Comparison of ENCODE assay signal across 10 cellular contexts in genomic region chr1:27001570-27002360, GRCh38. TPM values are rescaled to one million over a fixed set of nuclear protein-coding genes. Genes with fewer than 3 reads are reported as not detected.
DNase-seq lines count a peak whose midpoint lies in the region; FAIRE-seq and TF ChIP-seq lines count a peak whose summit lies in the region.
"Had no signal": no experiment of that assay in that cellular context is flagged by ENCODE, and none has a peak within 500 bp of the region (broad histone marks: within the 10 kb centered on the region; RNA-seq: fewer than 3 reads in every experiment).

No MANE protein-coding gene starts in this region.

- FAIRE-seq in RCC 7860 (lab: Jason Lieb, UNC): no peak
- FAIRE-seq: G401.6 had no signal

- H3K27ac Mint-ChIP-seq in Caco-2 (ENCODE audit: unreplicated experiment) (peak overlapping the region; percentile 39), osteocyte (ENCODE audit: unreplicated experiment) (peak overlapping the region; percentile 95)
- no peak overlapping the region for H3K27ac Mint-ChIP-seq in activated T-cell treated with anti-CD3 and anti-CD28 coated beads, Interleukin-2, amount 50 U/mL, for 24 hours
- H3K27ac Mint-ChIP-seq: activated naive CD8-positive, alpha-beta T cell treated with anti-CD3 and anti-CD28 coated beads, Interleukin-2, amount 50 U/mL, for 24 hours had no signal

- H3K9me3 ChIP-seq in Caco-2: no peaks in the 10 kb centered on the region

- H3K4me3 ChIP-seq in Caco-2 (ENCODE audit: low read depth, low read length) (no peak overlapping the region), foreskin fibroblast (ENCODE audit: low read depth in 1 of 2, low read length in 2 of 2) (no peak overlapping the region)

- H3K9me3 Mint-ChIP-seq in Caco-2 (ENCODE audit: unreplicated experiment) (no peaks in the 10 kb centered on the region), osteocyte (ENCODE audit: unreplicated experiment) (no peaks in the 10 kb centered on the region)
- H3K9me3 Mint-ChIP-seq in activated T-cell treated with anti-CD3 and anti-CD28 coated beads, Interleukin-2, amount 50 U/mL, for 24 hours: no peaks in the 10 kb centered on the region
- H3K9me3 Mint-ChIP-seq: activated naive CD8-positive, alpha-beta T cell treated with anti-CD3 and anti-CD28 coated beads, Interleukin-2, amount 50 U/mL, for 24 hours had no signal

- H3K4me3 Mint-ChIP-seq in Caco-2 (ENCODE audit: unreplicated experiment) (no peak overlapping the region), osteocyte (ENCODE audit: unreplicated experiment) (no peak overlapping the region)
- H3K4me3 Mint-ChIP-seq in activated T-cell treated with anti-CD3 and anti-CD28 coated beads, Interleukin-2, amount 50 U/mL, for 24 hours: no peak overlapping the region
- H3K4me3 Mint-ChIP-seq: activated naive CD8-positive, alpha-beta T cell treated with anti-CD3 and anti-CD28 coated beads, Interleukin-2, amount 50 U/mL, for 24 hours had no signal

- intact Hi-C loops in Caco-2 (cut with micrococcal nuclease; ENCODE audit: unreplicated experiment): no loop called here

- H3K4me1 Mint-ChIP-seq in Caco-2 (ENCODE audit: low read depth, unreplicated experiment): peaks cover 5% of the 10 kb centered on the region
- H3K4me1 Mint-ChIP-seq in osteocyte (ENCODE audit: unreplicated experiment): peaks cover 71% of the 10 kb centered on the region
- peaks cover 6% of the 10 kb centered on the region for H3K4me1 Mint-ChIP-seq in activated T-cell treated with anti-CD3 and anti-CD28 coated beads, Interleukin-2, amount 50 U/mL, for 24 hours (ENCODE audit: low read depth)

- H3K27me3 Mint-ChIP-seq in Caco-2 (ENCODE audit: insufficient read depth, unreplicated experiment): no peaks in the 10 kb centered on the region
- no peaks in the 10 kb centered on the region for H3K27me3 Mint-ChIP-seq in osteocyte (ENCODE audit: unreplicated experiment)
- peaks cover 25% of the 10 kb centered on the region for H3K27me3 Mint-ChIP-seq in activated T-cell treated with anti-CD3 and anti-CD28 coated beads, Interleukin-2, amount 50 U/mL, for 24 hours

- CTCF ChIA-PET in Caco-2 (lab: Charles Lee): no interaction called here

- TF ChIP-seq CTCF in Caco-2 (IDR thresholded peaks at IDR 0.05; ENCODE audit: insufficient read depth in 1 of 2, low read depth in 1 of 2, low read length in 1 of 2, severe bottlenecking in 1 of 2, unreplicated experiment in 1 of 2): no peak
- TF ChIP-seq CTCF in foreskin fibroblast (IDR thresholded peaks at IDR 0.05; ENCODE audit: low read depth, low read length): no peak
- TF ChIP-seq CTCF in osteocyte (IDR thresholded peaks at IDR 0.05): no peak

- H3K36me3 Mint-ChIP-seq in Caco-2 (ENCODE audit: insufficient read depth, unreplicated experiment): peaks cover 51% of the 10 kb centered on the region
- no peaks in the 10 kb centered on the region for H3K36me3 Mint-ChIP-seq in osteocyte (ENCODE audit: unreplicated experiment)
- no peaks in the 10 kb centered on the region for H3K36me3 Mint-ChIP-seq in activated T-cell treated with anti-CD3 and anti-CD28 coated beads, Interleukin-2, amount 50 U/mL, for 24 hours (ENCODE audit: low read depth)

- POLR2A ChIA-PET in Caco-2 (lab: Charles Lee): interaction anchor here (0.7 kb wide), 1 partner anchor 494 kb away, joined by 4 read pairs; no protein-coding TSS in a partner anchor

- DNase-seq in Caco-2 (no peak), RCC 7860 (ENCODE audit: low spot score) (peak; percentile 26), foreskin fibroblast (peak; percentile 76 to 89), osteocyte (ENCODE audit: extremely low spot score, unreplicated experiment) (no peak), NCI-H2171 (lab: John Stamatoyannopoulos, UW) (no peak), NCI-H2081 treated with DMSO at 0.1 percent for 48 hours (lab: John Stamatoyannopoulos, UW) (no peak)
- no peak for DNase-seq in activated T-cell treated with anti-CD3 and anti-CD28 coated beads, Interleukin-2, amount 50 U/mL, for 24 hours
- DNase-seq in central memory CD4-positive, alpha-beta T cell: no peak
- DNase-seq: activated naive CD8-positive, alpha-beta T cell treated with anti-CD3 and anti-CD28 coated beads, Interleukin-2, amount 50 U/mL, for 24 hours had no signal

- no TSS peak for BruUV-seq in Caco-2 (replicated peaks; lab: Mats Ljungman, UMichigan)

- H3K4me1 ChIP-seq in Caco-2: peaks cover 71% of the 10 kb centered on the region

- no peaks in the 10 kb centered on the region for H3K27me3 ChIP-seq in Caco-2 (replicated peaks; ENCODE audit: control insufficient read depth, insufficient read depth, low read length)

- H3K36me3 ChIP-seq in Caco-2 (ENCODE audit: control insufficient read depth, insufficient read depth, low read length): peaks cover 2% of the 10 kb centered on the region

RNA-seq across cellular contexts. Expression of gene TRNP1, which starts 8.3 kb away (rescaled TPM):
- total RNA-seq in Caco-2 (2022) (23.3 and 23.6 TPM in 2 replicates), osteocyte (33.7 and 36.3 TPM in 2 replicates)

RNA-seq across cellular contexts. Expression of gene TENT5B, which starts 10.9 kb away (rescaled TPM):
- total RNA-seq in Caco-2 (2022): 19.4 and 21.1 TPM in 2 replicates
- total RNA-seq in osteocyte: 6.8 and 7.9 TPM in 2 replicates

RNA-seq across cellular contexts. Expression of gene KDF1, which starts 41.5 kb away (rescaled TPM):
- total RNA-seq in Caco-2 (2022) (13.5 and 14.1 TPM in 2 replicates), osteocyte (not detected in 2 replicates)

Comparison
In these comparisons a context has a peak if more than half of its experiments do, and no peak if none do; other contexts are left out.
1. DNase-seq: peak in RCC 7860 (single experiment) and foreskin fibroblast (2 of 2); none in Caco-2 (0 of 2), osteocyte (single experiment), NCI-H2171 (single experiment), NCI-H2081 treated with DMSO at 0.1 percent for 48 hours (single experiment), activated T-cell treated with anti-CD3 and anti-CD28 coated beads, Interleukin-2, amount 50 U/mL, for 24 hours (single experiment) and central memory CD4-positive, alpha-beta T cell (single experiment).
2. RNA of gene KDF1, which starts 41.5 kb away (total RNA-seq): 13.5 to 14.1 TPM in Caco-2; not detected in osteocyte; every median in the first group is over 10 times any median in the second.